ENCODE assay signal across 17 cellular contexts in genomic region chr1:107670397-107670796, GRCh38.
A peak's percentile ranks its signal among the peaks of the same experiment; 100 is the strongest.
DNase-seq lines count a peak whose midpoint lies in the region; ATAC-seq, FAIRE-seq and TF ChIP-seq lines count a peak whose summit lies in the region.
"Had no signal": no experiment of that assay in that cellular context is flagged by ENCODE, and none has a peak within 500 bp of the region (broad histone marks: within the 10 kb centered on the region; RNA-seq: fewer than 3 reads in every experiment).

No MANE protein-coding gene starts in this region.

- no peak for TF ChIP-seq EP300 in sigmoid colon (IDR thresholded peaks at IDR 0.05)

- ATAC-seq in activated CD8-positive, alpha-beta T cell treated with anti-CD3 and anti-CD28 coated beads, Interleukin-2, amount 10 ng/mL, durations not matched to agents 7 days and 5 days = no peak
- no peak for ATAC-seq in GM21619 (IDR thresholded peaks at IDR 0.05; ENCODE audit: unreplicated experiment)

- no peak overlapping the region for H3K27ac Mint-ChIP-seq in activated CD8-positive, alpha-beta T cell treated with anti-CD3 and anti-CD28 coated beads, Interleukin-2, amount 10 ng/mL, durations not matched to agents 7 days and 5 days
- H3K27ac Mint-ChIP-seq: CD4-positive, alpha-beta T cell; HFFc6 had no signal

- H3K27me3 Mint-ChIP-seq in activated CD8-positive, alpha-beta T cell treated with anti-CD3 and anti-CD28 coated beads, Interleukin-2, amount 10 ng/mL, durations not matched to agents 7 days and 5 days (ENCODE audit: low read depth) = no peaks in the 10 kb centered on the region
- H3K27me3 Mint-ChIP-seq: CD4-positive, alpha-beta T cell had no signal

- H3K4me2 ChIP-seq in keratinocyte (ENCODE audit: control insufficient read depth, extremely low read depth, insufficient read depth, low read depth, low read length) = peak overlapping the region; percentile 98
- H3K4me2 ChIP-seq: PC-9 had no signal

- H4K20me1 ChIP-seq in keratinocyte (ENCODE audit: control insufficient read depth, extremely low read depth, insufficient read depth, low read length) = no peaks in the 10 kb centered on the region

- intact Hi-C loops in sigmoid colon (cut with DNase I) = no loop called here

- no peak overlapping the region for H3K4me3 Mint-ChIP-seq in activated CD8-positive, alpha-beta T cell treated with anti-CD3 and anti-CD28 coated beads, Interleukin-2, amount 10 ng/mL, durations not matched to agents 7 days and 5 days
- H3K4me3 Mint-ChIP-seq: CD4-positive, alpha-beta T cell; HFFc6 had no signal

- WGBS in sigmoid colon, 2 donors = 38 to 70% methylated on average over 3 of the region's 3 CpGs

- H3K4me1 ChIP-seq in keratinocyte (ENCODE audit: control insufficient read depth, extremely low read depth, insufficient read depth, low read length) (peaks cover 53% of the 10 kb centered on the region), sigmoid colon (peaks cover 0 to 38% (median 21%) of the 10 kb centered on the region in 4 donors)
- H3K4me1 ChIP-seq: BE2C, SJSA1 had no signal

- H2AFZ ChIP-seq in keratinocyte (ENCODE audit: control insufficient read depth, low read length) = peak overlapping the region; percentile 59
- H2AFZ ChIP-seq: PC-9 had no signal

- CTCF ChIA-PET in activated CD8-positive, alpha-beta T cell treated with anti-CD3 and anti-CD28 coated beads, Interleukin-2, amount 10 ng/mL, durations not matched to agents 7 days and 5 days (lab: Charles Lee) = no interaction called here

- H3K4me3 ChIP-seq in keratinocyte (ENCODE audit: control insufficient read depth in 2 of 3, extremely low read depth in 1 of 3, insufficient read depth in 2 of 3, low read depth in 1 of 3, low read length in 3 of 3) (peak overlapping the region in 2 of 3 experiments; percentile 23 to 50), sigmoid colon (no peak overlapping the region)
- H3K4me3 ChIP-seq: PC-9, SJSA1 had no signal

- H3K9ac ChIP-seq in keratinocyte (ENCODE audit: control insufficient read depth, extremely low read depth, insufficient read depth, low read length) = peak overlapping the region; percentile 26

- H3K36me3 Mint-ChIP-seq in activated CD8-positive, alpha-beta T cell treated with anti-CD3 and anti-CD28 coated beads, Interleukin-2, amount 10 ng/mL, durations not matched to agents 7 days and 5 days (ENCODE audit: low read depth) = no peaks in the 10 kb centered on the region

- no peaks in the 10 kb centered on the region for H3K9me3 Mint-ChIP-seq in activated CD8-positive, alpha-beta T cell treated with anti-CD3 and anti-CD28 coated beads, Interleukin-2, amount 10 ng/mL, durations not matched to agents 7 days and 5 days (ENCODE audit: insufficient read depth)

- DNase-seq in DMS79 (lab: John Stamatoyannopoulos, UW) (peak; percentile 91), keratinocyte (ENCODE audit: low read depth, low spot score) (no peak), sigmoid colon (no peak), cortex of kidney (lab: John Stamatoyannopoulos, UW) (no peak)
- no peak for DNase-seq in stimulated activated CD4-positive, alpha-beta T cell treated with anti-CD3 and anti-CD28 coated beads, Interleukin-12 subunit alpha, Interleukin-12 subunit beta, amount 100 ng/mL, for 4 hours
- no peak for DNase-seq in activated CD8-positive, alpha-beta T cell treated with anti-CD3 and anti-CD28 coated beads, Interleukin-2, amount 10 ng/mL, durations not matched to agents 7 days and 5 days
- DNase-seq: CD4-positive, alpha-beta T cell; EL; HFFc6; MM.1S; NCI-H1930; NCI-H748 treated with DMSO at 0.1 percent for 48 hours; PC-9 had no signal

- no peak for TF ChIP-seq CTCF in VCaP (conservative IDR thresholded peaks at IDR 0.05)
- TF ChIP-seq CTCF in keratinocyte (optimal IDR thresholded peaks at IDR 0.05 in 1 of 3, IDR thresholded peaks at IDR 0.05 in 1 of 3, conservative IDR thresholded peaks at IDR 0.05 in 1 of 3; ENCODE audit: extremely low read depth in 1 of 3, insufficient read depth in 2 of 3, low read length in 3 of 3) = no peak
- no peak for TF ChIP-seq CTCF in sigmoid colon (IDR thresholded peaks at IDR 0.05)

- POLR2A ChIA-PET in activated CD8-positive, alpha-beta T cell treated with anti-CD3 and anti-CD28 coated beads, Interleukin-2, amount 10 ng/mL, durations not matched to agents 7 days and 5 days (lab: Charles Lee) = no interaction called here

- peaks cover 0 to 4% of the 10 kb centered on the region in 2 experiments for H3K36me3 ChIP-seq in keratinocyte (ENCODE audit: control insufficient read depth in 2 of 2, extremely low read depth in 1 of 2, insufficient read depth in 2 of 2, low read length in 2 of 2)
- no peaks in the 10 kb centered on the region for H3K36me3 ChIP-seq in sigmoid colon
- H3K36me3 ChIP-seq: BE2C, SJSA1 had no signal

- dilution Hi-C loops in keratinocyte (cut with MboI; ENCODE audit: extremely low pct_ligation_motif_present, low sequenced_read_pairs) = no loop called here

- peaks cover 5% of the 10 kb centered on the region for H3K79me2 ChIP-seq in keratinocyte (ENCODE audit: control insufficient read depth, insufficient read depth, low read length)

- no peaks in the 10 kb centered on the region for H3K27me3 ChIP-seq in keratinocyte (ENCODE audit: control insufficient read depth, extremely low read depth, insufficient read depth, low read length)
- no peaks in the 10 kb centered on the region for H3K27me3 ChIP-seq in sigmoid colon
- H3K27me3 ChIP-seq: BE2C, SJSA1 had no signal

- H3K9me3 ChIP-seq in keratinocyte (ENCODE audit: control insufficient read depth, low read depth, low read length) (peaks cover 3% of the 10 kb centered on the region), sigmoid colon (peaks cover 0 to 3% (median 0%) of the 10 kb centered on the region in 4 donors)
- H3K9me3 ChIP-seq: BE2C, SJSA1 had no signal

- no peaks in the 10 kb centered on the region for H3K4me1 Mint-ChIP-seq in activated CD8-positive, alpha-beta T cell treated with anti-CD3 and anti-CD28 coated beads, Interleukin-2, amount 10 ng/mL, durations not matched to agents 7 days and 5 days (ENCODE audit: low read depth)

- H3K27ac ChIP-seq in VCaP (peak overlapping the region; percentile 57), keratinocyte (ENCODE audit: control insufficient read depth, insufficient read depth, low read length) (peak overlapping the region; percentile 81), sigmoid colon (peak overlapping the region; percentile 56 to 70 (median 66))
- H3K27ac ChIP-seq: PC-9, SJSA1 had no signal

- no peak for TF ChIP-seq POLR2A in sigmoid colon (IDR thresholded peaks at IDR 0.05)

- FAIRE-seq in keratinocyte (lab: Jason Lieb, UNC) = no peak

- H3K9me1 ChIP-seq in keratinocyte (ENCODE audit: control insufficient read depth, extremely low read depth, insufficient read depth, low read length) = no peaks in the 10 kb centered on the region

Comparison
In these comparisons a context has a peak if more than half of its experiments do, and no peak if none do; other contexts are left out.
1. H3K4me3 ChIP-seq: peak in keratinocyte (2 of 3); none in sigmoid colon (0 of 4).
2. Peak in every context shown above with its lines, with median percentiles within 50 percentile points of each other: H3K27ac ChIP-seq.